Comparison of ENCODE assay signal across 26 cellular contexts in the genomic region with DNA sequence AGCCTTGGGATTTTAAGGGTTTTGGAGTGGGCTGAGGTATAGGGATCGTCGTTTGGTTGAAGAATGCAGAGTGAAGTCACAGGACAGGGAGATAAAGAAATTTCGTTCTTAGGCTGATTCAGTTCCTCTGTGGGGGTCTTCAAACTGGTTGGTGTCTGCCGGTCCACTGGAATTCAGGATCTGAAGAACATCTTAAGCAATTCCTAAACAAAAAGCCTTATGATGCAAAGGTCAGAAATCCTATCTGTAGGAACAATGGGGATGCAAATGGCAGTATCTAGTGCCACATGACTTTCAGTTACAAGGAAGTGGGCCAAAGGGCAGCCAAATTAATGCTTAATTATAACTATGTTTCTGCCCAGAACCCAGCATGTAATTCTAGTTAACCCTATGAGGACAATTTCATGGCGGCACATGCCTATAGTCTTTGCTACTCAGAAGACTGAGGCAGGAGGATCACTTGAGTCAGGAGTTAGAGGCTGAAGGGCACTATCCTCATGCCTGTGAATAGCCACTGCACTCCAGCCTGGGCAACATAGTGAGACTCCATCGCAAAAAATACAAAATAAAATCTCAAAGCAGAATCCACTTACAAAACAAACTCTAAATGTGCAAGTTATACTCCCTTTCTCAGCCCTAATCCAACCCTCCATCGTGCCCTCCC. TPM values are rescaled to one million over a fixed set of nuclear protein-coding genes. Genes with fewer than 3 reads are reported as not detected.
A peak's percentile ranks its signal among the peaks of the same experiment; 100 is the strongest.
DNase-seq lines count a peak whose midpoint lies in the region; ATAC-seq, FAIRE-seq and TF ChIP-seq lines count a peak whose summit lies in the region.
"Had no signal": no experiment of that assay in that cellular context is flagged by ENCODE, and none has a peak within 500 bp of the region (broad histone marks: within the 10 kb centered on the region; RNA-seq: fewer than 3 reads in every experiment).

No MANE protein-coding gene starts in this region.

- H3K9me3 ChIP-seq in HUES64 (ENCODE audit: insufficient read depth, low read depth, low read length) = peaks cover 9% of the 10 kb centered on the region
- H3K9me3 ChIP-seq in esophagus squamous epithelium = no peaks in the 10 kb centered on the region
- H3K9me3 ChIP-seq in right lobe of liver = no peaks in the 10 kb centered on the region
- H3K9me3 ChIP-seq in vagina = no peaks in the 10 kb centered on the region
- H3K9me3 ChIP-seq: adrenal gland, esophagus muscularis mucosa, SJSA1, testis had no signal

- no peak for TF ChIP-seq CTCF in esophagus squamous epithelium (IDR thresholded peaks at IDR 0.05)
- no peak for TF ChIP-seq CTCF in right lobe of liver (IDR thresholded peaks at IDR 0.05)
- TF ChIP-seq CTCF in vagina (IDR thresholded peaks at IDR 0.05) = no peak
- TF ChIP-seq CTCF in D721Med (IDR thresholded peaks at IDR 0.05; ENCODE audit: insufficient read depth, missing control alignments) = no peak

- FAIRE-seq in D721Med (lab: Jason Lieb, UNC) = no peak
- FAIRE-seq: bronchial epithelial cell, G401.6 had no signal

- H3K4me1 ChIP-seq in HUES64 (ENCODE audit: insufficient read depth, low read length) (peaks cover 34% of the 10 kb centered on the region), esophagus squamous epithelium (peaks cover 8 to 19% (median 9%) of the 10 kb centered on the region in 3 donors), right lobe of liver (peaks cover 0 to 39% (median 19%) of the 10 kb centered on the region in 4 donors), vagina (peaks cover 20% of the 10 kb centered on the region)
- H3K4me1 ChIP-seq: adrenal gland, testis had no signal

- H3K27me3 ChIP-seq in HUES64 (ENCODE audit: insufficient read depth, low read length) = no peaks in the 10 kb centered on the region
- H3K27me3 ChIP-seq in esophagus squamous epithelium = peaks cover 0 to 14% (median 0%) of the 10 kb centered on the region in 4 donors
- no peaks in the 10 kb centered on the region for H3K27me3 ChIP-seq in right lobe of liver
- no peaks in the 10 kb centered on the region for H3K27me3 ChIP-seq in vagina
- H3K27me3 ChIP-seq: adrenal gland, SJSA1, testis had no signal

- TF ChIP-seq POLR2A in esophagus squamous epithelium (IDR thresholded peaks at IDR 0.05) (no peak), right lobe of liver (IDR thresholded peaks at IDR 0.05) (no peak), vagina (IDR thresholded peaks at IDR 0.05) (no peak)

- DNase-seq in esophagus squamous epithelium (lab: John Stamatoyannopoulos, UW) (no peak), right lobe of liver (no peak), vagina (ENCODE audit: extremely low spot score in 2 of 2) (no peak), NCI-H128 (lab: John Stamatoyannopoulos, UW; ENCODE audit: unreplicated experiment) (no peak), D721Med (ENCODE audit: insufficient read length, low spot score) (no peak)
- DNase-seq: activated CD4-positive, alpha-beta T cell treated with anti-CD3 and anti-CD28 coated beads for 36 hours; activated naive CD4-positive, alpha-beta T cell; activated T-cell treated with anti-CD3 and anti-CD28 coated beads, Interleukin-2, amount 50 U/mL, for 4 hours; adrenal gland; CD4-positive, alpha-beta memory T cell; DMS153; left cardiac atrium; NCI-H1048; NCI-H2029; nucleus accumbens; stimulated activated CD4-positive, alpha-beta T cell treated with anti-CD3 and anti-CD28 coated beads, Interleukin-4, amount 100 ng/mL, for 1 hour; testis had no signal

- H3K27ac ChIP-seq in HUES64 (ENCODE audit: low read depth, low read length) = peak overlapping the region; percentile 78; the same call in 1 of the 2 replicates
- peak overlapping the region; percentile 8 to 76 (median 29) for H3K27ac ChIP-seq in esophagus squamous epithelium
- H3K27ac ChIP-seq in right lobe of liver = peak overlapping the region; percentile 77 to 94 (median 87)
- H3K27ac ChIP-seq in vagina = peak overlapping the region; percentile 74
- H3K27ac ChIP-seq: adrenal gland, SJSA1, testis had no signal

- intact Hi-C loops in esophagus squamous epithelium (cut with DNase I) (no loop called here), right lobe of liver (cut with DNase I) (no loop called here), vagina (cut with DNase I) (no loop called here)

- peak overlapping the region; percentile 35; the same call in 1 of the 2 replicates for H3K9ac ChIP-seq in HUES64 (ENCODE audit: low read depth, low read length)

- 53% methylated on average over 7 of the region's 7 CpGs for WGBS in HUES64
- WGBS in esophagus squamous epithelium, 2 donors = 68% methylated on average over 7 of the region's 7 CpGs
- 51% methylated on average over 6 of the region's 7 CpGs for WGBS in right lobe of liver (ENCODE audit: insufficient coverage, low coverage, low lambda C conversion rate, missing lambda C conversion rate)

- H3K4me3 ChIP-seq in HUES64 (ENCODE audit: low read length) (peak overlapping the region; percentile 14; the same call in 1 of the 2 replicates), esophagus squamous epithelium (no peak overlapping the region), right lobe of liver (peak overlapping the region; percentile 10 to 36 (median 34)), vagina (no peak overlapping the region)
- H3K4me3 ChIP-seq: adrenal gland, coronary artery, esophagus muscularis mucosa, SJSA1, testis had no signal

- H3K36me3 ChIP-seq in HUES64 (ENCODE audit: insufficient read depth, low read length) = no peaks in the 10 kb centered on the region
- H3K36me3 ChIP-seq in esophagus squamous epithelium = no peaks in the 10 kb centered on the region
- no peaks in the 10 kb centered on the region for H3K36me3 ChIP-seq in right lobe of liver
- H3K36me3 ChIP-seq in vagina = no peaks in the 10 kb centered on the region
- H3K36me3 ChIP-seq: adrenal gland, esophagus muscularis mucosa, SJSA1 had no signal

- peak in 1 of 4 donors; percentile 2 for ATAC-seq in right lobe of liver
- no peak for ATAC-seq in GM21786 (IDR thresholded peaks at IDR 0.05; ENCODE audit: unreplicated experiment)
- ATAC-seq: activated CD4-positive, alpha-beta T cell treated with anti-CD3 and anti-CD28 coated beads for 36 hours; activated T-cell treated with anti-CD3 and anti-CD28 coated beads, Interleukin-2, amount 50 U/mL, for 4 hours; left cardiac atrium; stimulated activated memory B cell treated with anti-CD40 and anti-IgM and Interleukin-4, amounts not matched to agents 10 μg/mL and 1 μg/mL and 100 μg/mL, for 72 hours had no signal

RNA-seq across cellular contexts. Expression of a gene that starts 4.6 kb away (rescaled TPM):
- 5.2 TPM for polyA plus RNA-seq in HUES64 (2013, experiment 1 of 2)
- polyA plus RNA-seq in HUES64 (2013, experiment 2 of 2) = 7.5 TPM
- total RNA-seq in esophagus squamous epithelium = 1 to 10 TPM; 3.1 to 6.7 (median 5.4) TPM
- 10 to 100 TPM; 35.4 to 47.3 (median 42.7) TPM for total RNA-seq in right lobe of liver
- 21.6 TPM for total RNA-seq in vagina
- total RNA-seq: activated CD4-positive, alpha-beta T cell treated with anti-CD3 and anti-CD28 coated beads for 36 hours; activated T-cell treated with anti-CD3 and anti-CD28 coated beads, Interleukin-2, amount 50 U/mL, for 4 hours; CD4-positive, alpha-beta memory T cell had no signal
- polyA plus RNA-seq: CD4-positive, alpha-beta memory T cell had no signal

RNA-seq across cellular contexts. Expression of a gene that starts 15.6 kb away (rescaled TPM):
- 13.9 TPM for polyA plus RNA-seq in HUES64 (2013, experiment 1 of 2)
- 13.9 TPM for polyA plus RNA-seq in HUES64 (2013, experiment 2 of 2)
- 10 to 100 TPM; 14.3 to 20.2 (median 17.1) TPM for total RNA-seq in esophagus squamous epithelium
- 1 to 10 TPM; 3.1 to 10.0 (median 5.2) TPM for total RNA-seq in right lobe of liver
- total RNA-seq in vagina = 27.7 TPM

RNA-seq across cellular contexts. Expression of a gene that starts 53.6 kb away (rescaled TPM):
- 3.8 TPM for polyA plus RNA-seq in HUES64 (2013, experiment 1 of 2)
- 3.6 TPM for polyA plus RNA-seq in HUES64 (2013, experiment 2 of 2)
- 1 to 10 TPM in 2 of 4 donors, under 1 TPM in 2; 0.34 to 1.5 (median 1.0) TPM for total RNA-seq in esophagus squamous epithelium
- 10 to 100 TPM in 3 of 6 experiments, 1 to 10 TPM in 3; 3.7 to 14.6 (median 9.3) TPM for total RNA-seq in right lobe of liver
- 1.2 TPM for total RNA-seq in vagina
- total RNA-seq: activated CD8-positive, alpha-beta memory T cell treated with anti-CD3 and anti-CD28 coated beads for 36 hours; SJSA1 had no signal
- polyA plus RNA-seq: CD4-positive, alpha-beta memory T cell had no signal

Comparison
In these comparisons a context has a peak if more than half of its experiments do, and no peak if none do; other contexts are left out.
1. H3K27ac ChIP-seq: peak in every context shown above with its lines; median percentile 87 in right lobe of liver; 78 in HUES64; 74 in vagina; 29 in esophagus squamous epithelium.
2. H3K4me3 ChIP-seq: peak in HUES64 (single experiment) and right lobe of liver (3 of 3); none in esophagus squamous epithelium (0 of 4) and vagina (0 of 2).